In genomic region chr5:77065256-77065655, GRCh38 we compare ENCODE assay signal across 16 cellular contexts.
"Had no signal": no experiment of that assay in that cellular context is flagged by ENCODE, and none has a peak within 500 bp of the region (broad histone marks: within the 10 kb centered on the region; RNA-seq: fewer than 3 reads in every experiment).

No MANE protein-coding gene starts in this region.

- H3K79me2 ChIP-seq: parathyroid adenoma had no signal

- H3K9me3 ChIP-seq: lower lobe of right lung, tibial artery had no signal

- H3K27ac ChIP-seq: brain microvascular endothelial cell, lower lobe of right lung, parathyroid adenoma, tibial artery had no signal

- ATAC-seq: activated CD8-positive, alpha-beta memory T cell treated with anti-CD3 and anti-CD28 coated beads, Interleukin-2, amount 10 ng/mL, durations not matched to agents 7 days and 5 days had no signal

- H3K4me3 ChIP-seq: lower lobe of right lung, skin epidermis, tibial artery had no signal

- H3K4me1 ChIP-seq: lower lobe of right lung, parathyroid adenoma, tibial artery had no signal

- H3K27me3 ChIP-seq: brain microvascular endothelial cell, tibial artery had no signal

- DNase-seq: activated CD4-positive, alpha-beta T cell treated with anti-CD3 and anti-CD28 coated beads, Interleukin-2, amount 50 U/mL, for 48 hours; activated CD4-positive, CD25-positive, alpha-beta regulatory T cell treated with anti-CD3 and anti-CD28 coated beads, Interleukin-2, amount 50 U/mL, for 72 hours; activated CD8-positive, alpha-beta memory T cell treated with anti-CD3 and anti-CD28 coated beads, Interleukin-2, amount 10 ng/mL, durations not matched to agents 7 days and 5 days; activated gamma-delta T cell; activated T-cell treated with anti-CD3 and anti-CD28 coated beads, Interleukin-2, amount 50 U/mL, for 48 hours; amygdala; brain microvascular endothelial cell; dermis blood vessel endothelial cell; endodermal cell; erythroblast; hypothalamus; lower lobe of right lung; T-helper 2 cell; tibial artery had no signal
